In genomic region chr2:30447149-30448045, GRCh38 we compare ENCODE assay signal across 8 cellular contexts. TPM values are rescaled to one million over a fixed set of nuclear protein-coding genes. Genes with fewer than 3 reads are reported as not detected.
DNase-seq lines count a peak whose midpoint lies in the region; ATAC-seq and TF ChIP-seq lines count a peak whose summit lies in the region.

Gene LCLAT1 (plus strand): TSS chr2:30447246. CDS start chr2:30525591, 78,345 bp downstream.

- H3F3A ChIP-seq in Loucy (ENCODE audit: low read depth) = no peaks in the 10 kb centered on the region

- H3K27me3 ChIP-seq in H7 (ENCODE audit: control insufficient read depth, insufficient read depth, low read length) (peaks cover 4% of the 10 kb centered on the region), Loucy (ENCODE audit: insufficient read depth, low read length, poor library complexity, severe bottlenecking) (no peaks in the 10 kb centered on the region), heart left ventricle (no peaks in the 10 kb centered on the region), prostate gland (replicated peaks; ENCODE audit: insufficient read depth) (no peaks in the 10 kb centered on the region)

- H3K27ac ChIP-seq in heart left ventricle = peak within 1 kb of the TSS; percentile 49 to 91 (median 86)
- H3K27ac ChIP-seq in prostate gland = peak within 1 kb of the TSS; percentile 67 to 69

- no peaks in the 10 kb centered on the region for H3K9me3 ChIP-seq in Loucy (ENCODE audit: insufficient read depth, low read depth, low read length)
- no peaks in the 10 kb centered on the region for H3K9me3 ChIP-seq in heart left ventricle
- no peaks in the 10 kb centered on the region for H3K9me3 ChIP-seq in prostate gland

- POLR2A ChIA-PET in GM10248 (lab: Yijun Ruan, JAX) = interaction anchor here (0.6 to 1.0 kb wide), 3 partner anchors 14 to 215 kb away, joined by 3 read pairs; no protein-coding TSS in a partner anchor

- H3K4me2 ChIP-seq in Loucy (ENCODE audit: low read depth, low read length, poor library complexity, severe bottlenecking) = peak within 1 kb of the TSS; percentile 94

- peak within 1 kb of the TSS; percentile 80 for H3K9ac ChIP-seq in Loucy (ENCODE audit: low read depth, low read length, poor library complexity, severe bottlenecking)

- WGBS in heart left ventricle, 4 donors = 2 to 10% (median 5%) methylated on average over 21 to 83 of the region's 83 CpGs
- 4% methylated on average over 49 of the region's 83 CpGs for WGBS in prostate gland

- peaks cover 10% of the 10 kb centered on the region for H4K20me1 ChIP-seq in Loucy (ENCODE audit: insufficient read depth, low read length, poor library complexity, severe bottlenecking)

- DNase-seq in GM10248 (ENCODE audit: extremely low spot score) (peak; percentile 92), H7 (peak; percentile 87), SW480 (ENCODE audit: low spot score) (peak; percentile 72), heart left ventricle (peak; percentile 87 to 93 (median 87)), prostate gland (ENCODE audit: low spot score) (peak; percentile 73), ureter (ENCODE audit: low spot score) (peak; percentile 79)
- DNase-seq in activated naive CD8-positive, alpha-beta T cell treated with anti-CD3 and anti-CD28 coated beads, Interleukin-2, amount 50 U/mL, for 16 hours (ENCODE audit: low read depth, low spot score) = peak; percentile 65

- peaks cover 47% of the 10 kb centered on the region for H3K79me2 ChIP-seq in Loucy (ENCODE audit: insufficient read depth, low read length)

- intact Hi-C loops in heart left ventricle (cut with DNase I) = loop anchor here in 7 of 10 donors (5.0 to 10.0 kb wide), 5 partner anchors 93 to 257 kb away; partner anchors contain the start of gene LBH (in 4 of the 7)
- intact Hi-C loops in prostate gland (cut with DNase I) = loop anchor here (10.0 kb wide), 2 partner anchors 257 to 283 kb away; no protein-coding TSS in a partner anchor

- ATAC-seq in heart left ventricle = peak; percentile 84 to 98 (median 98)

- H2AFZ ChIP-seq in Loucy (ENCODE audit: low read length) = peak within 1 kb of the TSS; percentile 97

- H3K4me3 ChIP-seq in H7 (ENCODE audit: insufficient read depth, low read depth, low read length) = peak within 1 kb of the TSS; percentile 88
- peak within 1 kb of the TSS; percentile 87 for H3K4me3 ChIP-seq in Loucy (ENCODE audit: low read length, poor library complexity, severe bottlenecking)
- H3K4me3 ChIP-seq in heart left ventricle = peak within 1 kb of the TSS; percentile 68 to 99 (median 91)
- H3K4me3 ChIP-seq in prostate gland = peak within 1 kb of the TSS; percentile 87

- TF ChIP-seq CTCF in GM10248 (IDR thresholded peaks at IDR 0.05; ENCODE audit: control extremely low read depth, extremely low read depth, low read depth, missing control alignments) (no peak), Loucy (conservative IDR thresholded peaks at IDR 0.05; ENCODE audit: low read length) (no peak), heart left ventricle (IDR thresholded peaks at IDR 0.05) (peak in 3 of 12 donors; percentile 8 to 20 (median 10)), prostate gland (IDR thresholded peaks at IDR 0.05) (no peak)

- H3K9me2 ChIP-seq in Loucy (replicated peaks; ENCODE audit: low read depth, low read length) = no peaks in the 10 kb centered on the region

- H3K4me1 ChIP-seq in Loucy (ENCODE audit: insufficient read depth, low read length, poor library complexity, severe bottlenecking) (peaks cover 39% of the 10 kb centered on the region), heart left ventricle (peaks cover 0 to 30% (median 13%) of the 10 kb centered on the region in 12 donors), prostate gland (replicated peaks) (no peaks in the 10 kb centered on the region)

- peak in 1 of 2 donors; percentile 59 for TF ChIP-seq POLR2A in heart left ventricle (IDR thresholded peaks at IDR 0.05)
- TF ChIP-seq POLR2A in prostate gland (IDR thresholded peaks at IDR 0.05) = no peak

- H3K36me3 ChIP-seq in H7 (replicated peaks; ENCODE audit: control insufficient read depth, insufficient read depth, low read length) (no peaks in the 10 kb centered on the region), Loucy (ENCODE audit: insufficient read depth, low read length) (no peaks in the 10 kb centered on the region), heart left ventricle (peaks cover 0 to 4% (median 0%) of the 10 kb centered on the region in 9 donors), prostate gland (no peaks in the 10 kb centered on the region)

- CTCF ChIA-PET in GM10248 (lab: Yijun Ruan, JAX) = interaction anchor here (0.6 to 2.1 kb wide), 8 partner anchors 11 to 265 kb away, joined by 3 to 7 read pairs (median 4); no protein-coding TSS in a partner anchor

RNA-seq across cellular contexts. Expression of gene LCLAT1, which starts in this region (rescaled TPM):
- 9.6 and 10.5 TPM in 2 replicates for total RNA-seq in H7 (2014; rRNA removed; shearing (Covaris generic))
- total RNA-seq in heart left ventricle (10 to 100 TPM; 32.6 to 70.2 (median 46.9) TPM), prostate gland (10 to 100 TPM; 18.8 to 28.2 TPM), ureter (28.8 TPM)
- 10 to 100 TPM in 1 of 2 donors, 1 to 10 TPM in 1; 9.8 to 22.9 TPM for polyA plus RNA-seq in heart left ventricle

Comparison
In these comparisons a context has a peak if more than half of its experiments do, and no peak if none do; other contexts are left out.
1. Peak in every context shown above with its lines: DNase-seq, ATAC-seq, H3K4me3 ChIP-seq and H3K27ac ChIP-seq.